ENCODE assay signal across 29 cellular contexts in genomic region chr17:79255046-79255445, GRCh38.
"Had no signal": no experiment of that assay in that cellular context is flagged by ENCODE, and none has a peak within 500 bp of the region (broad histone marks: within the 10 kb centered on the region; RNA-seq: fewer than 3 reads in every experiment).

No MANE protein-coding gene starts in this region.

- H3K9ac ChIP-seq: neural progenitor cell had no signal

- H3K36me3 ChIP-seq: left lung, lower lobe of right lung, neural progenitor cell, ovary, prostate gland, sigmoid colon, spleen, suprapubic skin, thoracic aorta, tibial artery, vagina had no signal

- H3K27ac Mint-ChIP-seq: immature natural killer cell; natural killer cell; nephron progenitor cell; neural progenitor cell; stimulated activated effector memory CD8-positive, alpha-beta T cell treated with anti-CD3 and anti-CD28 coated beads, Interleukin-12 subunit alpha, Interleukin-12 subunit beta, amount 100 ng/mL, for 72 hours; stimulated activated naive CD8-positive, alpha-beta T cell treated with anti-CD3 and anti-CD28 coated beads, Interleukin-15, Interleukin-2, amounts not matched to agents 100 ng/mL and 50 ng/mL, for 24 hours; type B pancreatic cell had no signal

- H3K9me3 Mint-ChIP-seq: naive B cell; natural killer cell; nephron progenitor cell; neural progenitor cell; stimulated activated effector memory CD8-positive, alpha-beta T cell treated with anti-CD3 and anti-CD28 coated beads, Interleukin-12 subunit alpha, Interleukin-12 subunit beta, amount 100 ng/mL, for 72 hours; stimulated activated naive CD8-positive, alpha-beta T cell treated with anti-CD3 and anti-CD28 coated beads, Interleukin-15, Interleukin-2, amounts not matched to agents 100 ng/mL and 50 ng/mL, for 24 hours; type B pancreatic cell had no signal

- H3K4me2 ChIP-seq: neural progenitor cell had no signal

- H3K4me1 ChIP-seq: left lung, lower lobe of right lung, neural progenitor cell, prostate gland, sigmoid colon, spleen, suprapubic skin, tibial artery, vagina had no signal

- H3K27ac ChIP-seq: left lung, lower lobe of right lung, neural progenitor cell, ovary, prostate gland, sigmoid colon, spleen, suprapubic skin, thoracic aorta, tibial artery, vagina had no signal

- DNase-seq: hypothalamus; immature natural killer cell; kidney; left colon; left lung; lower lobe of right lung; mammary epithelial cell; mesenchymal stem cell; naive B cell; natural killer cell; nephron progenitor cell; ovary; retina; sigmoid colon; spleen; stimulated activated CD4-positive, alpha-beta T cell treated with anti-CD3 and anti-CD28 coated beads, Interleukin-4, amount 100 ng/mL, for 24 hours; stimulated activated naive CD4-positive, alpha-beta T cell; tibial artery had no signal

- H3K27me3 ChIP-seq: neural progenitor cell, ovary, vagina had no signal

- H3K36me3 Mint-ChIP-seq: immature natural killer cell; naive B cell; natural killer cell; neural progenitor cell; stimulated activated effector memory CD8-positive, alpha-beta T cell treated with anti-CD3 and anti-CD28 coated beads, Interleukin-12 subunit alpha, Interleukin-12 subunit beta, amount 100 ng/mL, for 72 hours; type B pancreatic cell had no signal

- H3K4me3 Mint-ChIP-seq: immature natural killer cell; naive B cell; natural killer cell; nephron progenitor cell; neural progenitor cell; stimulated activated effector memory CD8-positive, alpha-beta T cell treated with anti-CD3 and anti-CD28 coated beads, Interleukin-12 subunit alpha, Interleukin-12 subunit beta, amount 100 ng/mL, for 72 hours; stimulated activated naive CD8-positive, alpha-beta T cell treated with anti-CD3 and anti-CD28 coated beads, Interleukin-15, Interleukin-2, amounts not matched to agents 100 ng/mL and 50 ng/mL, for 24 hours; type B pancreatic cell had no signal

- H3K4me1 Mint-ChIP-seq: immature natural killer cell; nephron progenitor cell; neural progenitor cell; stimulated activated effector memory CD8-positive, alpha-beta T cell treated with anti-CD3 and anti-CD28 coated beads, Interleukin-12 subunit alpha, Interleukin-12 subunit beta, amount 100 ng/mL, for 72 hours had no signal

- H3K9me3 ChIP-seq: left lung, lower lobe of right lung, ovary, prostate gland, sigmoid colon, spleen, suprapubic skin, thoracic aorta, tibial artery, vagina had no signal

- H2AFZ ChIP-seq: neural progenitor cell had no signal

- H3K4me3 ChIP-seq: left lung, lower lobe of right lung, neural progenitor cell, ovary, prostate gland, sigmoid colon, spleen, suprapubic skin, thoracic aorta, tibial artery, vagina had no signal

- ATAC-seq: left colon; left lung; lower lobe of right lung; natural killer cell; right cardiac atrium; stimulated activated effector memory CD8-positive, alpha-beta T cell treated with anti-CD3 and anti-CD28 coated beads, Interleukin-12 subunit alpha, Interleukin-12 subunit beta, amount 100 ng/mL, for 72 hours had no signal

- FAIRE-seq: islet of Langerhans, kidney, small intestine had no signal
